In genomic region chr2:109428841-109429710, GRCh38 we compare ENCODE assay signal across 19 cellular contexts.
"Had no signal": no experiment of that assay in that cellular context is flagged by ENCODE, and none has a peak within 500 bp of the region (broad histone marks: within the 10 kb centered on the region; RNA-seq: fewer than 3 reads in every experiment).

No MANE protein-coding gene starts in this region.

- H3K27me3 ChIP-seq: neutrophil, pancreas, transverse colon had no signal

- H3K9me3 Mint-ChIP-seq: immature natural killer cell; natural killer cell treated with Interleukin-12 subunit alpha and Interleukin-12 subunit beta and Interleukin-15 and Interleukin-18, amount 100 ng/mL, for 72 hours had no signal

- ATAC-seq: activated CD4-positive, alpha-beta T cell treated with anti-CD3 and anti-CD28 coated beads for 36 hours; activated CD8-positive, alpha-beta memory T cell treated with anti-CD3 and anti-CD28 coated beads, Interleukin-2, amount 10 ng/mL, durations not matched to agents 7 days and 5 days; activated CD8-positive, alpha-beta T cell treated with anti-CD3 and anti-CD28 coated beads, Interleukin-2, amount 10 ng/mL, durations not matched to agents 7 days and 5 days; pancreas had no signal

- H3K4me3 Mint-ChIP-seq: activated CD4-positive, alpha-beta T cell treated with anti-CD3 and anti-CD28 coated beads for 36 hours; activated CD8-positive, alpha-beta memory T cell treated with anti-CD3 and anti-CD28 coated beads, Interleukin-2, amount 10 ng/mL, durations not matched to agents 7 days and 5 days; activated CD8-positive, alpha-beta T cell treated with anti-CD3 and anti-CD28 coated beads, Interleukin-2, amount 10 ng/mL, durations not matched to agents 7 days and 5 days; immature natural killer cell; memory B cell; natural killer cell treated with Interleukin-12 subunit alpha and Interleukin-12 subunit beta and Interleukin-15 and Interleukin-18, amount 100 ng/mL, for 72 hours had no signal

- H3K9me3 ChIP-seq: neutrophil, pancreas, psoas muscle, transverse colon had no signal

- H3K4me1 Mint-ChIP-seq: activated CD4-positive, alpha-beta T cell treated with anti-CD3 and anti-CD28 coated beads for 36 hours; immature natural killer cell had no signal

- H3K36me3 ChIP-seq: pancreas, transverse colon had no signal

- H3K27ac Mint-ChIP-seq: activated CD4-positive, alpha-beta T cell treated with anti-CD3 and anti-CD28 coated beads for 36 hours; activated CD8-positive, alpha-beta memory T cell treated with anti-CD3 and anti-CD28 coated beads, Interleukin-2, amount 10 ng/mL, durations not matched to agents 7 days and 5 days; activated CD8-positive, alpha-beta T cell treated with anti-CD3 and anti-CD28 coated beads, Interleukin-2, amount 10 ng/mL, durations not matched to agents 7 days and 5 days; immature natural killer cell; memory B cell; natural killer cell treated with Interleukin-12 subunit alpha and Interleukin-12 subunit beta and Interleukin-15 and Interleukin-18, amount 100 ng/mL, for 72 hours had no signal

- H3K27ac ChIP-seq: epithelial cell of prostate, neutrophil, pancreas, psoas muscle, transverse colon had no signal

- H3K27me3 Mint-ChIP-seq: activated CD4-positive, alpha-beta T cell treated with anti-CD3 and anti-CD28 coated beads for 36 hours had no signal

- DNase-seq: activated CD4-positive, alpha-beta T cell treated with anti-CD3 and anti-CD28 coated beads for 36 hours; activated CD4-positive, CD25-positive, alpha-beta regulatory T cell; activated CD8-positive, alpha-beta memory T cell treated with anti-CD3 and anti-CD28 coated beads, Interleukin-2, amount 10 ng/mL, durations not matched to agents 7 days and 5 days; activated CD8-positive, alpha-beta T cell treated with anti-CD3 and anti-CD28 coated beads, Interleukin-2, amount 10 ng/mL, durations not matched to agents 7 days and 5 days; activated gamma-delta T cell; activated naive CD4-positive, alpha-beta T cell treated with anti-CD3 and anti-CD28 coated beads, Interleukin-2, amount 50 U/mL, for 16 hours; amniotic stem cell; hypothalamus; immature natural killer cell; midbrain; stimulated activated CD4-positive, alpha-beta T cell treated with anti-CD3 and anti-CD28 coated beads, Interleukin-2, amount 100 ng/mL, for 48 hours; stimulated activated naive CD4-positive, alpha-beta T cell treated with Interleukin-2 at 50 U/mL for 16 hours; transverse colon had no signal

- H3K36me3 Mint-ChIP-seq: activated CD8-positive, alpha-beta memory T cell treated with anti-CD3 and anti-CD28 coated beads, Interleukin-2, amount 10 ng/mL, durations not matched to agents 7 days and 5 days; immature natural killer cell; memory B cell; natural killer cell treated with Interleukin-12 subunit alpha and Interleukin-12 subunit beta and Interleukin-15 and Interleukin-18, amount 100 ng/mL, for 72 hours had no signal

- H3K4me1 ChIP-seq: pancreas, psoas muscle, transverse colon had no signal

- H3K4me3 ChIP-seq: pancreas, psoas muscle, transverse colon had no signal
